Comparison of ENCODE assay signal across 1 cellular context in the genomic region with DNA sequence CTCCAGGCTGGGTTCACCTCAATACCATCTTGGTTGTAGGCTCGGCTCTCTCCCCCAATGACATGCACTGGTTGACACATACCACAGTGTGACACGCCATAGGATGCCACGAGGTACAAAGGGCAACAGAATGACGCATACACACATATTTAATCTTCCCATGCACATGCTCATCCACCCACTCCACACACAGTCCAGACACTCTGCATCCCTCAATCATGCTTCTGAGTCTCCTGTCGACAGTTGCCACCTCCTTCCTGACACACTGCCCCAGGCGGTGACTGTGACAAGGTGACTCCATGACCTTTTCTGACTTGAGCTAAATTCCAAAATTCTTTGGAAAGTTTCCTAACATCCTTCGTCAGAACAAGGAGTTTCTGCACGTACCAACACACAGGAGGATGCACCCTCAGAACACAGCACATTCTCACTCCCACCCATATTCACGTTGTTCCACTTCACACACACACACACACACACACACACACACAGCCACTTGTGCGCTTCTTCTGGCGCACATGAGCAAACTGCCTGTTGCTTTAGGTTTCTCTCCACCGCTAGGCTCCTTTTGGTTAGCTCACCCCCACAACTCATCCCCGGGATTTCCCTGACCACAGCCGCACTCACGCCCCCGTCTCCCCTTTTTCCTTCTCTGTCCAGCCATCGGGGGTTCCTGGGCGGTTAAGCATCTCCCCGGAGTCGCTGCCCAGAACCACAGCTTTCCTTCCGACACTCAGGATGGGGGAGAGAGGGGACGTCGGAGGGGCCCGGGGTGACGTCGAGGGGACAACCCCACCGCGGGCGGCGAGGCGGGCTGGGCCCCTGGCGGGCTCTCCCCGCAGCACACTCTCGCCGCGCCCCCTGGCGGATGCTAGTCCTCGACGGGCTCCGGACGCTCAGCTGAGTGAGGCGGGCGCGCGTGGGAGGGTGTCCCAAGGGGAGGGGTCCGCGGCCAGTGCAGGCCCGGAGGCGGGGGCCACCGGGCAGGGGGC.
A peak's percentile ranks its signal among the peaks of the same experiment; 100 is the strongest.
TF ChIP-seq lines count a peak whose summit lies in the region.

No MANE protein-coding gene starts in this region.

TF ChIP-seq in GM12878, 131 proteins besides CTCF, POLR2A, EP300 and RAD21 (continued from another document):
- TF ChIP-seq, protein P1, sequence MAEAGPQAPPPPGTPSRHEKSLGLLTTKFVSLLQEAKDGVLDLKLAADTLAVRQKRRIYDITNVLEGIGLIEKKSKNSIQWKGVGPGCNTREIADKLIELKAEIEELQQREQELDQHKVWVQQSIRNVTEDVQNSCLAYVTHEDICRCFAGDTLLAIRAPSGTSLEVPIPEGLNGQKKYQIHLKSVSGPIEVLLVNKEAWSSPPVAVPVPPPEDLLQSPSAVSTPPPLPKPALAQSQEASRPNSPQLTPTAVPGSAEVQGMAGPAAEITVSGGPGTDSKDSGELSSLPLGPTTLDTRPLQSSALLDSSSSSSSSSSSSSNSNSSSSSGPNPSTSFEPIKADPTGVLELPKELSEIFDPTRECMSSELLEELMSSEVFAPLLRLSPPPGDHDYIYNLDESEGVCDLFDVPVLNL (IDR thresholded peaks at IDR 0.05; ENCODE audit: low read depth, low read length), result no peak
- TF ChIP-seq, protein P2, sequence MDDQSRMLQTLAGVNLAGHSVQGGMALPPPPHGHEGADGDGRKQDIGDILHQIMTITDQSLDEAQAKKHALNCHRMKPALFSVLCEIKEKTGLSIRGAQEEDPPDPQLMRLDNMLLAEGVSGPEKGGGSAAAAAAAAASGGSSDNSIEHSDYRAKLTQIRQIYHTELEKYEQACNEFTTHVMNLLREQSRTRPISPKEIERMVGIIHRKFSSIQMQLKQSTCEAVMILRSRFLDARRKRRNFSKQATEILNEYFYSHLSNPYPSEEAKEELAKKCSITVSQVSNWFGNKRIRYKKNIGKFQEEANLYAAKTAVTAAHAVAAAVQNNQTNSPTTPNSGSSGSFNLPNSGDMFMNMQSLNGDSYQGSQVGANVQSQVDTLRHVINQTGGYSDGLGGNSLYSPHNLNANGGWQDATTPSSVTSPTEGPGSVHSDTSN (IDR thresholded peaks at IDR 0.05; ENCODE audit: insufficient replicate concordance, low read depth, low read length), result no peak
- TF ChIP-seq WRNIP1 (IDR thresholded peaks at IDR 0.05; ENCODE audit: borderline replicate concordance, low read depth, low read length) (no peak), FOXM1 (IDR thresholded peaks at IDR 0.05; ENCODE audit: low read depth, low read length) (peak; percentile 50; the same call in 1 of the 2 replicates), HDAC6 (IDR thresholded peaks at IDR 0.05; ENCODE audit: unreplicated experiment) (no peak), RB1 (IDR thresholded peaks at IDR 0.05; ENCODE audit: borderline replicate concordance) (peak; percentile 51; the same call in 1 of the 2 replicates), CEBPB (IDR thresholded peaks at IDR 0.05; ENCODE audit: borderline replicate concordance in 1 of 2, low read depth in 2 of 2, low read length in 2 of 2) (no peak), ZBED1 (IDR thresholded peaks at IDR 0.05; ENCODE audit: borderline replicate concordance) (no peak), USF1 (IDR thresholded peaks at IDR 0.05; ENCODE audit: borderline replicate concordance, extremely low read length, insufficient read depth, low read depth, low read length) (no peak), ZNF687 (IDR thresholded peaks at IDR 0.05) (no peak), TCF3 (IDR thresholded peaks at IDR 0.05; ENCODE audit: borderline replicate concordance, insufficient read depth, low read depth, low read length) (no peak), ZSCAN29 (IDR thresholded peaks at IDR 0.05) (no peak), MTA2 (IDR thresholded peaks at IDR 0.05; ENCODE audit: low read depth) (no peak; the same call in 1 of the 2 replicates), TAF1 (IDR thresholded peaks at IDR 0.05; ENCODE audit: borderline replicate concordance, low read depth, low read length) (no peak), HDAC2 (IDR thresholded peaks at IDR 0.05) (no peak; the same call in 1 of the 2 replicates), SMC3 (IDR thresholded peaks at IDR 0.05; ENCODE audit: borderline replicate concordance, low read length) (peak; percentile 48; the same call in 1 of the 2 replicates), TCF12 (IDR thresholded peaks at IDR 0.05; ENCODE audit: low read depth, low read length) (no peak), STAT3 (IDR thresholded peaks at IDR 0.05; ENCODE audit: low read depth, low read length) (no peak), HDGF (IDR thresholded peaks at IDR 0.05) (peak; percentile 48; the same call in 1 of the 2 replicates), ZNF622 (IDR thresholded peaks at IDR 0.05) (no peak), SMAD1 (IDR thresholded peaks at IDR 0.05; ENCODE audit: low read depth, partially characterized antibody) (no peak), NR2F1 (conservative IDR thresholded peaks at IDR 0.05) (peak; percentile 37; the same call in 1 of the 2 replicates), DPF2 (IDR thresholded peaks at IDR 0.05) (peak; percentile 80), ZNF24 (IDR thresholded peaks at IDR 0.05) (no peak), NR2C1 (IDR thresholded peaks at IDR 0.05) (no peak), CEBPZ (IDR thresholded peaks at IDR 0.05; ENCODE audit: low read depth, low read length) (no peak)
- TF ChIP-seq, protein P3, sequence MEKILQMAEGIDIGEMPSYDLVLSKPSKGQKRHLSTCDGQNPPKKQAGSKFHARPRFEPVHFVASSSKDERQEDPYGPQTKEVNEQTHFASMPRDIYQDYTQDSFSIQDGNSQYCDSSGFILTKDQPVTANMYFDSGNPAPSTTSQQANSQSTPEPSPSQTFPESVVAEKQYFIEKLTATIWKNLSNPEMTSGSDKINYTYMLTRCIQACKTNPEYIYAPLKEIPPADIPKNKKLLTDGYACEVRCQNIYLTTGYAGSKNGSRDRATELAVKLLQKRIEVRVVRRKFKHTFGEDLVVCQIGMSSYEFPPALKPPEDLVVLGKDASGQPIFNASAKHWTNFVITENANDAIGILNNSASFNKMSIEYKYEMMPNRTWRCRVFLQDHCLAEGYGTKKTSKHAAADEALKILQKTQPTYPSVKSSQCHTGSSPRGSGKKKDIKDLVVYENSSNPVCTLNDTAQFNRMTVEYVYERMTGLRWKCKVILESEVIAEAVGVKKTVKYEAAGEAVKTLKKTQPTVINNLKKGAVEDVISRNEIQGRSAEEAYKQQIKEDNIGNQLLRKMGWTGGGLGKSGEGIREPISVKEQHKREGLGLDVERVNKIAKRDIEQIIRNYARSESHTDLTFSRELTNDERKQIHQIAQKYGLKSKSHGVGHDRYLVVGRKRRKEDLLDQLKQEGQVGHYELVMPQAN (conservative IDR thresholded peaks at IDR 0.05), result no peak
- TF ChIP-seq, protein P4, sequence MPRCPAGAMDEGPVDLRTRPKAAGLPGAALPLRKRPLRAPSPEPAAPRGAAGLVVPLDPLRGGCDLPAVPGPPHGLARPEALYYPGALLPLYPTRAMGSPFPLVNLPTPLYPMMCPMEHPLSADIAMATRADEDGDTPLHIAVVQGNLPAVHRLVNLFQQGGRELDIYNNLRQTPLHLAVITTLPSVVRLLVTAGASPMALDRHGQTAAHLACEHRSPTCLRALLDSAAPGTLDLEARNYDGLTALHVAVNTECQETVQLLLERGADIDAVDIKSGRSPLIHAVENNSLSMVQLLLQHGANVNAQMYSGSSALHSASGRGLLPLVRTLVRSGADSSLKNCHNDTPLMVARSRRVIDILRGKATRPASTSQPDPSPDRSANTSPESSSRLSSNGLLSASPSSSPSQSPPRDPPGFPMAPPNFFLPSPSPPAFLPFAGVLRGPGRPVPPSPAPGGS (IDR thresholded peaks at IDR 0.05; ENCODE audit: borderline replicate concordance, insufficient read depth, low read depth, low read length, poor library complexity, severe bottlenecking), result no peak
